Comparison of ENCODE assay signal across 29 cellular contexts in the genomic region with DNA sequence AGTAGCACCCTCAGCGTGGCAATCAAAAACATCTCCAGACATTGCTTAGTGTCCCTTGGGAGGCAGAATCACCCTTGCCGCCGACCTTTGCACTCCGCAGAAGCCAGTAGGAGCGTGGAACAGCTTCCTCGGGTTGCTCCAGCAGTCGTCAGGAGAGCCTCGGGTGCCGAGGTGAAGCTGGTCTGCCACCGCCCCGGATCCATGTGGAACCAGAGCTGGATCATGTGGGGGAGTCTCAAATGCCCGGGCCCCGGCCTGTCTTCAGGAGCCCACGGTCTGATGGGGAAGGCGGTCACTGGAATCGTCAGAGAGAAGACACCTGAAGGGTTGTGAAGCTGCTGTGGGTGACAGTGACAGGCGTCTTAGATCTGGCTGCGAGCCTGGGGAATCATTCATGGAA.
"Had no signal": no experiment of that assay in that cellular context is flagged by ENCODE, and none has a peak within 500 bp of the region (broad histone marks: within the 10 kb centered on the region; RNA-seq: fewer than 3 reads in every experiment).

No MANE protein-coding gene starts in this region.

- H2AFZ ChIP-seq: parathyroid adenoma had no signal

- H3K27ac Mint-ChIP-seq: activated B cell treated with CpG ODN at 0.5 μM for 24 hours; activated CD4-positive, alpha-beta T cell treated with anti-CD3 and anti-CD28 coated beads for 36 hours; activated naive CD4-positive, alpha-beta T cell treated with anti-CD3 and anti-CD28 coated beads for 36 hours; activated naive CD8-positive, alpha-beta T cell treated with anti-CD3 and anti-CD28 coated beads for 36 hours; activated T-helper 1 cell treated with anti-CD3 and anti-CD28 coated beads, Interleukin-12 subunit alpha, Interleukin-12 subunit beta, Interleukin-2, Interleukin-4 antibody, amounts not matched to agents 30 ng/mL and 10 ng/mL and 1 ng/mL, durations not matched to agents 14 hours and 24 hours and 36 hours; dendritic cell treated with granulocyte-macrophage colony-stimulating factor and Interleukin-4, amounts not matched to agents 40 ng/mL and 50 ng/mL, for 4 days; natural killer cell treated with Interleukin-12 subunit alpha and Interleukin-12 subunit beta and Interleukin-15 and Interleukin-18, amount 100 ng/mL, for 72 hours; T-helper 1 cell treated with Interleukin-12 subunit alpha and Interleukin-12 subunit beta and Interleukin-4 antibody, amounts not matched to agents 30 μg/mL and 1 μg/mL, for 36 hours had no signal

- H3K27me3 Mint-ChIP-seq: activated B cell treated with CpG ODN at 0.5 μM for 24 hours; activated CD4-positive, alpha-beta T cell treated with anti-CD3 and anti-CD28 coated beads for 36 hours; activated naive CD8-positive, alpha-beta T cell treated with anti-CD3 and anti-CD28 coated beads for 36 hours; dendritic cell treated with granulocyte-macrophage colony-stimulating factor and Interleukin-4, amounts not matched to agents 40 ng/mL and 50 ng/mL, for 4 days; natural killer cell treated with Interleukin-12 subunit alpha and Interleukin-12 subunit beta and Interleukin-15 and Interleukin-18, amount 100 ng/mL, for 72 hours had no signal

- H3K27me3 ChIP-seq: adrenal gland, brain microvascular endothelial cell, esophagus squamous epithelium, heart right ventricle, left lung, spleen, transverse colon had no signal

- ATAC-seq: activated CD4-positive, alpha-beta T cell treated with anti-CD3 and anti-CD28 coated beads for 36 hours; heart right ventricle; natural killer cell treated with Interleukin-12 subunit alpha and Interleukin-12 subunit beta and Interleukin-15 and Interleukin-18, amount 100 ng/mL, for 72 hours; right cardiac atrium had no signal

- H3K9ac ChIP-seq: parathyroid adenoma, SK-N-SH had no signal

- H3K4me3 Mint-ChIP-seq: activated B cell treated with CpG ODN at 0.5 μM for 24 hours; activated CD4-positive, alpha-beta T cell treated with anti-CD3 and anti-CD28 coated beads for 36 hours; activated naive CD4-positive, alpha-beta T cell treated with anti-CD3 and anti-CD28 coated beads for 36 hours; activated naive CD8-positive, alpha-beta T cell treated with anti-CD3 and anti-CD28 coated beads for 36 hours; activated T-helper 1 cell treated with anti-CD3 and anti-CD28 coated beads, Interleukin-12 subunit alpha, Interleukin-12 subunit beta, Interleukin-2, Interleukin-4 antibody, amounts not matched to agents 30 ng/mL and 10 ng/mL and 1 ng/mL, durations not matched to agents 14 hours and 24 hours and 36 hours; dendritic cell treated with granulocyte-macrophage colony-stimulating factor and Interleukin-4, amounts not matched to agents 40 ng/mL and 50 ng/mL, for 4 days; natural killer cell treated with Interleukin-12 subunit alpha and Interleukin-12 subunit beta and Interleukin-15 and Interleukin-18, amount 100 ng/mL, for 72 hours; T-helper 1 cell treated with Interleukin-12 subunit alpha and Interleukin-12 subunit beta and Interleukin-4 antibody, amounts not matched to agents 30 μg/mL and 1 μg/mL, for 36 hours had no signal

- H3K9me3 ChIP-seq: adrenal gland, esophagus squamous epithelium, heart right ventricle, left lung, mucosa of descending colon, SK-N-SH, spleen, transverse colon had no signal

- H3K4me3 ChIP-seq: adrenal gland, esophagus squamous epithelium, heart right ventricle, left lung, mucosa of descending colon, spleen, transverse colon had no signal

- H3K4me1 ChIP-seq: adrenal gland, left lung, parathyroid adenoma, spleen, transverse colon had no signal

- H3K36me3 ChIP-seq: transverse colon had no signal

- H3K4me1 Mint-ChIP-seq: activated B cell treated with CpG ODN at 0.5 μM for 24 hours; activated CD4-positive, alpha-beta T cell treated with anti-CD3 and anti-CD28 coated beads for 36 hours; activated naive CD8-positive, alpha-beta T cell treated with anti-CD3 and anti-CD28 coated beads for 36 hours had no signal

- DNase-seq: activated B cell treated with CpG ODN at 0.5 μM for 24 hours; activated CD4-positive, alpha-beta T cell treated with anti-CD3 and anti-CD28 coated beads for 36 hours; activated CD4-positive, alpha-beta T cell treated with anti-CD3 and anti-CD28 coated beads, Interleukin-2, amount 50 U/mL, for 4 hours; activated effector memory CD4-positive, alpha-beta T cell treated with anti-CD3 and anti-CD28 coated beads, Interleukin-2, amount 50 U/mL, for 16 hours; activated naive CD4-positive, alpha-beta T cell treated with anti-CD3 and anti-CD28 coated beads for 36 hours; activated naive CD8-positive, alpha-beta T cell treated with anti-CD3 and anti-CD28 coated beads for 36 hours; adrenal gland; brain microvascular endothelial cell; central memory CD4-positive, alpha-beta T cell; effector CD4-positive, alpha-beta T cell; esophagus squamous epithelium; foreskin melanocyte; heart right ventricle; kidney glomerular epithelial cell; mucosa of descending colon; right cardiac atrium; SK-N-SH; spleen; stimulated activated naive CD4-positive, alpha-beta T cell treated with Interleukin-2 at 50 U/mL for 16 hours; SW 1271; T1000; transverse colon had no signal

- H3K4me2 ChIP-seq: SK-N-SH had no signal

- H3K36me3 Mint-ChIP-seq: activated naive CD8-positive, alpha-beta T cell treated with anti-CD3 and anti-CD28 coated beads for 36 hours; natural killer cell treated with Interleukin-12 subunit alpha and Interleukin-12 subunit beta and Interleukin-15 and Interleukin-18, amount 100 ng/mL, for 72 hours had no signal

- H3K79me2 ChIP-seq: parathyroid adenoma had no signal

- H3K9me3 Mint-ChIP-seq: activated B cell treated with CpG ODN at 0.5 μM for 24 hours; activated naive CD4-positive, alpha-beta T cell treated with anti-CD3 and anti-CD28 coated beads for 36 hours; activated naive CD8-positive, alpha-beta T cell treated with anti-CD3 and anti-CD28 coated beads for 36 hours; activated T-helper 1 cell treated with anti-CD3 and anti-CD28 coated beads, Interleukin-12 subunit alpha, Interleukin-12 subunit beta, Interleukin-2, Interleukin-4 antibody, amounts not matched to agents 30 ng/mL and 10 ng/mL and 1 ng/mL, durations not matched to agents 14 hours and 24 hours and 36 hours; dendritic cell treated with granulocyte-macrophage colony-stimulating factor and Interleukin-4, amounts not matched to agents 40 ng/mL and 50 ng/mL, for 4 days; natural killer cell treated with Interleukin-12 subunit alpha and Interleukin-12 subunit beta and Interleukin-15 and Interleukin-18, amount 100 ng/mL, for 72 hours; T-helper 1 cell treated with Interleukin-12 subunit alpha and Interleukin-12 subunit beta and Interleukin-4 antibody, amounts not matched to agents 30 μg/mL and 1 μg/mL, for 36 hours had no signal

- H3K27ac ChIP-seq: adrenal gland, brain microvascular endothelial cell, epithelial cell of prostate, esophagus squamous epithelium, heart right ventricle, parathyroid adenoma, spleen, transverse colon had no signal
